13 cellular contexts compared by ENCODE assay signal in genomic region chr11:73087730-73088129, GRCh38. TPM values are rescaled to one million over a fixed set of nuclear protein-coding genes. Genes with fewer than 3 reads are reported as not detected.
A peak's percentile ranks its signal among the peaks of the same experiment; 100 is the strongest.
DNase-seq lines count a peak whose midpoint lies in the region; ATAC-seq and TF ChIP-seq lines count a peak whose summit lies in the region.
"Had no signal": no experiment of that assay in that cellular context is flagged by ENCODE, and none has a peak within 500 bp of the region (broad histone marks: within the 10 kb centered on the region; RNA-seq: fewer than 3 reads in every experiment).

No MANE protein-coding gene starts in this region.

- DNase-seq in NCI-H2171 treated with DMSO at 0.1 percent for 48 hours (lab: John Stamatoyannopoulos, UW) (peak; percentile 22), NCI-H2171 (lab: John Stamatoyannopoulos, UW) (no peak), NOMO-1 treated with DMSO at 0.1 percent for 48 hours (lab: John Stamatoyannopoulos, UW; ENCODE audit: unreplicated experiment) (peak; percentile 67), fibroblast of mammary gland (ENCODE audit: low read depth) (peak; percentile 42), spleen (no peak), T-helper 2 cell (no peak)
- DNase-seq: 8988T, EL, Karpas-422 had no signal

- TF ChIP-seq POLR2A in spleen (IDR thresholded peaks at IDR 0.05), result no peak

- intact Hi-C loops in spleen (cut with DNase I; ENCODE audit: low total_unique reads), result no loop called here

- peaks cover 23 to 70% (median 33%) of the 10 kb centered on the region in 6 donors for H3K4me1 ChIP-seq in spleen

- no peak for TF ChIP-seq CTCF in fibroblast of mammary gland (conservative IDR thresholded peaks at IDR 0.05; ENCODE audit: control insufficient read depth, insufficient read depth, low read depth, low read length)
- TF ChIP-seq CTCF in spleen (IDR thresholded peaks at IDR 0.05 in 8 of 11, conservative IDR thresholded peaks at IDR 0.05 in 3 of 11), result no peak

- no peak overlapping the region for H3K4me3 ChIP-seq in fibroblast of mammary gland (ENCODE audit: control insufficient read depth, low read depth, low read length)
- no peak overlapping the region for H3K4me3 ChIP-seq in spleen

- 34 to 47% (median 44%) methylated on average over 1 of the region's 1 CpG for WGBS in spleen, 5 donors

- H3K27ac ChIP-seq in spleen, result peak overlapping the region in 6 of 8 donors; percentile 23 to 77 (median 62)
- H3K27ac ChIP-seq: epithelial cell of prostate, VCaP had no signal

- ATAC-seq in GM19351 (IDR thresholded peaks at IDR 0.05; ENCODE audit: unreplicated experiment), result no peak
- ATAC-seq in HG02763 (IDR thresholded peaks at IDR 0.05; ENCODE audit: unreplicated experiment), result no peak

- H3K9me3 ChIP-seq in spleen, result no peaks in the 10 kb centered on the region

- peaks cover 0 to 34% (median 5%) of the 10 kb centered on the region in 6 donors for H3K36me3 ChIP-seq in spleen

- no peaks in the 10 kb centered on the region for H3K27me3 ChIP-seq in spleen (replicated peaks in 1 of 7)

RNA-seq across cellular contexts. Expression of gene FCHSD2, which starts 54.4 kb away (rescaled TPM):
- 100 to 1,000 TPM in 4 of 7 donors, 10 to 100 TPM in 3; 66.1 to 129 (median 110) TPM for total RNA-seq in spleen
- polyA plus RNA-seq in spleen, result 10 to 100 TPM; 30.2 to 35.0 (median 32.2) TPM

Comparison
In these comparisons a context has a peak if more than half of its experiments do, and no peak if none do; other contexts are left out.
1. DNase-seq: peak in NCI-H2171 treated with DMSO at 0.1 percent for 48 hours (single experiment), NOMO-1 treated with DMSO at 0.1 percent for 48 hours (single experiment) and fibroblast of mammary gland (single experiment); none in NCI-H2171 (single experiment), spleen (single experiment) and T-helper 2 cell (0 of 5).